Comparison of ENCODE assay signal across 8 cellular contexts in genomic region chr17:49230636-49231562, GRCh38. TPM values are rescaled to one million over a fixed set of nuclear protein-coding genes. Genes with fewer than 3 reads are reported as not detected.
A peak's percentile ranks its signal among the peaks of the same experiment; 100 is the strongest.
DNase-seq lines count a peak whose midpoint lies in the region; ATAC-seq, FAIRE-seq and TF ChIP-seq lines count a peak whose summit lies in the region.

Gene PHOSPHO1, minus strand, starts transcription at chr17:49230787. Its CDS starts 4,096 bp downstream, at chr17:49226691.

- in situ Hi-C loops in KBM-7 (cut with MboI; ENCODE audit: low pct_unique_long_range_greater_than_20kb, low sequenced_read_pairs), result no loop called here

- H3K4me1 ChIP-seq in neutrophil (ENCODE audit: control insufficient read depth in 1 of 2, insufficient read depth in 1 of 2, low read depth in 1 of 2, low read length in 1 of 2), result peaks cover 77 to 79% of the 10 kb centered on the region in 2 experiments
- H3K4me1 ChIP-seq in subcutaneous abdominal adipose tissue (ENCODE audit: control insufficient read depth in 5 of 5, insufficient read depth in 5 of 5, low read length in 5 of 5), result peaks cover 0 to 25% (median 14%) of the 10 kb centered on the region in 5 donors

- no peaks in the 10 kb centered on the region for H3K9me3 ChIP-seq in neutrophil
- H3K9me3 ChIP-seq in subcutaneous abdominal adipose tissue (ENCODE audit: control insufficient read depth in 5 of 5, low read length in 5 of 5), result no peaks in the 10 kb centered on the region

- H3K4me3 ChIP-seq in neutrophil (ENCODE audit: low read depth in 1 of 2, low read length in 1 of 2) (peak within 1 kb of the TSS; percentile 94 to 95), subcutaneous abdominal adipose tissue (ENCODE audit: low read depth in 1 of 5, low read length in 5 of 5) (peak within 1 kb of the TSS; percentile 68 to 85 (median 80))

- peak; percentile 86 for ATAC-seq in GM21619 (IDR thresholded peaks at IDR 0.05; ENCODE audit: unreplicated experiment)

- peak; percentile 66 for TF ChIP-seq CTCF in neutrophil (IDR thresholded peaks at IDR 0.05)

- H3K9ac ChIP-seq in subcutaneous abdominal adipose tissue (ENCODE audit: low read length in 5 of 5), result peak within 1 kb of the TSS in 3 of 5 donors; percentile 28 to 71 (median 48)

- peak; percentile 30 for DNase-seq in DMS 273 treated with DMSO at 0.1 percent for 48 hours (lab: John Stamatoyannopoulos, UW)
- peak; percentile 90 for DNase-seq in KBM-7
- DNase-seq in SHP77 (lab: John Stamatoyannopoulos, UW), result peak; percentile 63 to 83
- peak; percentile 82 for DNase-seq in activated gamma-delta T cell treated with Interleukin-2 at 50 U/mL for 16 hours
- DNase-seq in frontal cortex (ENCODE audit: low spot score in 2 of 2), result peak; percentile 86 to 94

- H3K36me3 ChIP-seq in neutrophil, result peaks cover 19% of the 10 kb centered on the region
- H3K36me3 ChIP-seq in subcutaneous abdominal adipose tissue (ENCODE audit: control insufficient read depth in 5 of 5, insufficient read depth in 5 of 5, low read length in 5 of 5), result no peaks in the 10 kb centered on the region

- H3K27ac ChIP-seq in neutrophil, result peak within 1 kb of the TSS; percentile 93
- H3K27ac ChIP-seq in subcutaneous abdominal adipose tissue (ENCODE audit: low read depth, low read length), result no peak within 1 kb of the TSS

- no peak for FAIRE-seq in frontal cortex (lab: Jason Lieb, UNC)

- H3K27me3 ChIP-seq in neutrophil (peaks cover 14% of the 10 kb centered on the region), subcutaneous abdominal adipose tissue (ENCODE audit: control insufficient read depth in 5 of 5, insufficient read depth in 4 of 5, low read length in 5 of 5) (peaks cover 12 to 41% (median 27%) of the 10 kb centered on the region in 5 donors)

RNA-seq across cellular contexts. Expression of gene PHOSPHO1, which starts in this region (rescaled TPM):
- total RNA-seq in frontal cortex, result 1.6 TPM

Comparison
In these comparisons a context has a peak if more than half of its experiments do, and no peak if none do; other contexts are left out.
1. DNase-seq: peak in every context shown above with its lines; median percentile 90 in KBM-7; 90 in frontal cortex; 82 in activated gamma-delta T cell treated with Interleukin-2 at 50 U/mL for 16 hours; 73 in SHP77; 30 in DMS 273 treated with DMSO at 0.1 percent for 48 hours.